Comparison of ENCODE assay signal across 17 cellular contexts in genomic region chr16:27256861-27257260, GRCh38.
"Had no signal": no experiment of that assay in that cellular context is flagged by ENCODE, and none has a peak within 500 bp of the region (broad histone marks: within the 10 kb centered on the region; RNA-seq: fewer than 3 reads in every experiment).

No MANE protein-coding gene starts in this region.

- H3K27me3 Mint-ChIP-seq: naive B cell had no signal

- H3K27ac Mint-ChIP-seq: endodermal cell, WTC11 had no signal

- H3K4me3 Mint-ChIP-seq: endodermal cell, WTC11 had no signal

- ATAC-seq: pancreas, WTC11 had no signal

- H3K27me3 ChIP-seq: cardiac muscle cell, dorsolateral prefrontal cortex, hepatocyte, pancreas, tibial nerve had no signal

- H3K9me3 ChIP-seq: pancreas, SK-N-SH, tibial nerve had no signal

- H3K36me3 ChIP-seq: cardiac muscle cell had no signal

- H3K4me3 ChIP-seq: cardiac muscle cell, dorsolateral prefrontal cortex, hepatocyte, pancreas, tibial nerve had no signal

- H3K27ac ChIP-seq: cardiac muscle cell, hepatocyte, pancreas had no signal

- DNase-seq: activated CD4-positive, alpha-beta T cell treated with anti-CD3 and anti-CD28 coated beads for 48 hours; activated gamma-delta T cell; dorsolateral prefrontal cortex; endodermal cell; islet precursor cell; naive B cell; pancreas; SHP77; SK-N-SH; stimulated activated CD4-positive, alpha-beta T cell treated with anti-CD3 and anti-CD28 coated beads, Interleukin-12 subunit alpha, Interleukin-12 subunit beta, amount 100 ng/mL, for 4 hours; stimulated activated CD4-positive, alpha-beta T cell treated with anti-CD3 and anti-CD28 coated beads, Interleukin-2, amount 100 ng/mL, for 24 hours; substantia nigra; T-helper 1 cell had no signal

- H3K9me3 Mint-ChIP-seq: endodermal cell, naive B cell, WTC11 had no signal
